In genomic region chr16:84141143-84141670, GRCh38 we compare ENCODE assay signal across 9 cellular contexts.
DNase-seq lines count a peak whose midpoint lies in the region; ATAC-seq and TF ChIP-seq lines count a peak whose summit lies in the region.
"Had no signal": no experiment of that assay in that cellular context is flagged by ENCODE, and none has a peak within 500 bp of the region (broad histone marks: within the 10 kb centered on the region; RNA-seq: fewer than 3 reads in every experiment).

No MANE protein-coding gene starts in this region.

- no peak overlapping the region for H3K4me3 ChIP-seq in GM12875 (ENCODE audit: low read depth, low read length)

- H3K27ac ChIP-seq in VCaP, result no peak overlapping the region

- peak; percentile 8 for DNase-seq in COLO668 (lab: John Stamatoyannopoulos, UW; ENCODE audit: unreplicated experiment)
- DNase-seq: activated naive CD4-positive, alpha-beta T cell treated with Interleukin-2 at 50 U/mL for 16 hours; head of caudate nucleus; stimulated activated CD8-positive, alpha-beta memory T cell treated with anti-CD3 and anti-CD28 coated beads, Interleukin-4, amount 100 ng/mL, for 48 hours had no signal

- TF ChIP-seq CTCF in GM12875 (IDR thresholded peaks at IDR 0.05; ENCODE audit: borderline replicate concordance, insufficient read depth, low read depth, low read length) (peak; percentile 45; the same call in 1 of the 2 replicates), VCaP (conservative IDR thresholded peaks at IDR 0.05) (peak; percentile 23; the same call in 1 of the 2 replicates)

- ATAC-seq in HG03095 (IDR thresholded peaks at IDR 0.05; ENCODE audit: unreplicated experiment) (no peak), GM18870 (IDR thresholded peaks at IDR 0.05; ENCODE audit: unreplicated experiment) (no peak)
- ATAC-seq: sciatic nerve had no signal
